11 cellular contexts compared by ENCODE assay signal in the genomic region with DNA sequence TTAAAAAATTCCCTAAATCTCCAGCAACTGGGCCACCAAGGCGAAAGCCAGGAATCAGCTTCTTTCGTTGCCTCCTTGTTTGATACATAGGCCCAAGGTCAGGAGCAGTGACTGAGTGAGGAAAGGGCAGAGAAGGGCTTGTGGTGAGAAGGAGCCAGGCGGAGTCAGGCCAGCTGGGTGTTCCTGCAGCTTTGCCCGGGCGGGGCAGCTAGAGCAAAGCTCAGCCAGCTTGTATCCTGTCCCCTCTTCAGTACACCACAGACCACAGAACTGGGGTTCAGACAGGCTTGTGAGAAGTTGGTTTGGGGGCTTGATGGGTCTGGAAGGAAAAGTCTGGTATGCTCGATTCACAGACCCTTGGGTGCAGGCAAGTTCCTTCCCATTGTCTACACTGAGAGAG. TPM values are rescaled to one million over a fixed set of nuclear protein-coding genes. Genes with fewer than 3 reads are reported as not detected.
DNase-seq lines count a peak whose midpoint lies in the region; ATAC-seq and TF ChIP-seq lines count a peak whose summit lies in the region.
"Had no signal": no experiment of that assay in that cellular context is flagged by ENCODE, and none has a peak within 500 bp of the region (broad histone marks: within the 10 kb centered on the region; RNA-seq: fewer than 3 reads in every experiment).

No MANE protein-coding gene starts in this region.

- peak overlapping the region; percentile 37 to 68 (median 43) for H3K4me3 Mint-ChIP-seq in CD4-positive, CD25-positive, alpha-beta regulatory T cell
- H3K4me3 Mint-ChIP-seq in immature natural killer cell: peak overlapping the region; percentile 32 to 49 (median 33)

- no peaks in the 10 kb centered on the region for H3K9me3 ChIP-seq in CD4-positive, CD25-positive, alpha-beta regulatory T cell (ENCODE audit: control insufficient read depth in 2 of 2, low read length in 2 of 2)
- no peaks in the 10 kb centered on the region for H3K9me3 ChIP-seq in right cardiac atrium (ENCODE audit: control insufficient read depth, low read length)
- H3K9me3 ChIP-seq: Caco-2 had no signal

- peak in 1 of 3 donors; percentile 72 for DNase-seq in CD4-positive, CD25-positive, alpha-beta regulatory T cell
- peak; percentile 50 for DNase-seq in Jurkat, Clone E6-1 (ENCODE audit: low read depth, low spot score)
- DNase-seq in immature natural killer cell (no peak), dorsolateral prefrontal cortex (no peak), cerebellar nuclear complex (lab: John Stamatoyannopoulos, UW) (no peak), SKM-1 (lab: John Stamatoyannopoulos, UW; ENCODE audit: unreplicated experiment) (no peak), right cardiac atrium (no peak)
- DNase-seq: amniotic stem cell, Caco-2, NCI-H1417 treated with DMSO at 0.1 percent for 48 hours had no signal

- intact Hi-C loops in dorsolateral prefrontal cortex (cut with DNase I): no loop called here
- intact Hi-C loops in right cardiac atrium (cut with DNase I): no loop called here

- ATAC-seq in CD4-positive, CD25-positive, alpha-beta regulatory T cell (ENCODE audit: low read depth in 2 of 2): peak; percentile 38 to 49
- ATAC-seq in GM19043 (IDR thresholded peaks at IDR 0.05; ENCODE audit: low read depth, unreplicated experiment) (peak; percentile 42), right cardiac atrium (no peak)

- peaks cover 29 to 57% (median 45%) of the 10 kb centered on the region in 4 donors for H3K4me1 Mint-ChIP-seq in CD4-positive, CD25-positive, alpha-beta regulatory T cell
- peaks cover 51 to 58% of the 10 kb centered on the region in 2 donors for H3K4me1 Mint-ChIP-seq in immature natural killer cell

- H3K36me3 Mint-ChIP-seq in CD4-positive, CD25-positive, alpha-beta regulatory T cell: peaks cover 33% of the 10 kb centered on the region
- H3K36me3 Mint-ChIP-seq in immature natural killer cell: peaks cover 26 to 29% (median 29%) of the 10 kb centered on the region in 3 donors

- WGBS in right cardiac atrium: 91% methylated on average over 6 of the region's 6 CpGs

- peaks cover 24% of the 10 kb centered on the region for H3K36me3 ChIP-seq in CD4-positive, CD25-positive, alpha-beta regulatory T cell (ENCODE audit: control insufficient read depth, insufficient read depth, low read length)

- H3K27ac Mint-ChIP-seq in CD4-positive, CD25-positive, alpha-beta regulatory T cell: peak overlapping the region; percentile 82 to 97 (median 88)
- peak overlapping the region; percentile 39 to 80 (median 64) for H3K27ac Mint-ChIP-seq in immature natural killer cell

- H3K4me3 ChIP-seq in CD4-positive, CD25-positive, alpha-beta regulatory T cell (ENCODE audit: low read depth, low read length): no peak overlapping the region
- H3K4me3 ChIP-seq in Jurkat, Clone E6-1 (ENCODE audit: low read length): no peak overlapping the region
- no peak overlapping the region for H3K4me3 ChIP-seq in dorsolateral prefrontal cortex
- H3K4me3 ChIP-seq in right cardiac atrium (ENCODE audit: low read length): no peak overlapping the region

- no peak overlapping the region for H3K27ac ChIP-seq in CD4-positive, CD25-positive, alpha-beta regulatory T cell (ENCODE audit: insufficient read depth, low read length, poor library complexity, severe bottlenecking)
- H3K27ac ChIP-seq in dorsolateral prefrontal cortex (peak overlapping the region in 1 of 59 donors; percentile 9), right cardiac atrium (ENCODE audit: low read length) (no peak overlapping the region)

- no peak for TF ChIP-seq CTCF in dorsolateral prefrontal cortex (IDR thresholded peaks at IDR 0.05 in 54 of 56, conservative IDR thresholded peaks at IDR 0.05 in 2 of 56; ENCODE audit: low read depth in 1 of 56, partially characterized antibody in 56 of 56)

- peaks cover 47% of the 10 kb centered on the region for H3K4me1 ChIP-seq in CD4-positive, CD25-positive, alpha-beta regulatory T cell (ENCODE audit: control insufficient read depth, insufficient read depth, low read length, poor library complexity, severe bottlenecking)
- no peaks in the 10 kb centered on the region for H3K4me1 ChIP-seq in right cardiac atrium (ENCODE audit: control insufficient read depth, insufficient read depth, low read length)

- H3K9me3 Mint-ChIP-seq in CD4-positive, CD25-positive, alpha-beta regulatory T cell: peaks cover 0 to 2% (median 0%) of the 10 kb centered on the region in 7 donors
- no peaks in the 10 kb centered on the region for H3K9me3 Mint-ChIP-seq in immature natural killer cell

- H3K27me3 Mint-ChIP-seq in CD4-positive, CD25-positive, alpha-beta regulatory T cell: no peaks in the 10 kb centered on the region
- H3K27me3 Mint-ChIP-seq in immature natural killer cell (ENCODE audit: low read depth in 3 of 3): peaks cover 0 to 2% (median 2%) of the 10 kb centered on the region in 3 donors

- H3K27me3 ChIP-seq in CD4-positive, CD25-positive, alpha-beta regulatory T cell (ENCODE audit: control insufficient read depth, insufficient read depth, low read length): no peaks in the 10 kb centered on the region
- H3K27me3 ChIP-seq in dorsolateral prefrontal cortex (no peaks in the 10 kb centered on the region), right cardiac atrium (ENCODE audit: control insufficient read depth, insufficient read depth) (no peaks in the 10 kb centered on the region)

RNA-seq across cellular contexts. Expression of a gene that starts 52.6 kb away (rescaled TPM):
- not detected for total RNA-seq in CD4-positive, CD25-positive, alpha-beta regulatory T cell
- polyA plus RNA-seq in CD4-positive, CD25-positive, alpha-beta regulatory T cell: not detected
- not detected for polyA plus RNA-seq in Jurkat, Clone E6-1 (2012; ENCODE audit: insufficient read depth, insufficient read length)
- polyA plus RNA-seq in immature natural killer cell (not detected), right cardiac atrium (not detected)
- total RNA-seq in dorsolateral prefrontal cortex (100 to 1,000 TPM; 107 to 556 (median 326) TPM), right cardiac atrium (not detected)
- total RNA-seq: Caco-2 had no signal

Comparison
In these comparisons a context has a peak if more than half of its experiments do, and no peak if none do; other contexts are left out.
1. ATAC-seq: peak in CD4-positive, CD25-positive, alpha-beta regulatory T cell (2 of 2) and GM19043 (single experiment); none in right cardiac atrium (0 of 2).
2. RNA of a gene that starts 52.6 kb away (total RNA-seq): 107 to 556 TPM in dorsolateral prefrontal cortex; not detected in CD4-positive, CD25-positive, alpha-beta regulatory T cell (single experiment) and not detected in right cardiac atrium; every median in the first group is over 100 times any median in the second.